ENCODE assay signal across 9 cellular contexts in the genomic region with DNA sequence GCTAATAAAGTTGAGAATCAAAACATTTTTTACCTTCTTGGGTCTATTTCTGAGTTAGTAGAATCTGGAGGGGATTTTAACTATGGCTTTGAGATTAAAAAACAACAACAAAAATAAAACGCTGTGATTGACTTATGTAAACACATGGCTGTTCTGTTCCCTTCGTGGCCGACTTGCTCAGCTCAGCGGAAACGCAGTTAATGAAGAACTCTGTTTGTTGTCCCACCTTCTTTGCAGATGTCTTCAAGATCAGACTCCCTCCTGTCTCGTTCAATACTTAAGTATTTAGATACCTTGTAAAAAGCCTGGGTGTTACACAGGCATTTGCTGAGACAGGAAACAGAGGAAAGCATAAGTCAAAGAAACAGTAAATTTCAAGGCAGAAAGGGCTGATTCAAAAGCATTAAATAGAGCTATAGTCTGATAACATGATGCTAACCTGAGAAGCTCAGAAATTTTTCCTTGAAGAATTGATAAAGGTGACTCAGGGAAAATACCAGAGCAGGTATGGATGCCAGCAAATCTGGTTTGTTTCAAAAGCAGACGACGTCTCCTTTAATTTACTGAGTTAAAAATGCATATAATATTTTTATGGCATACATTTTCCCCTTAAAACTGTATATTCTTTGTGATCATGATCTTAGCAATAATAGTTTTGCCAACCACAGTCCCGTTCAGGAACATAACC. TPM values are rescaled to one million over a fixed set of nuclear protein-coding genes. Genes with fewer than 3 reads are reported as not detected.
DNase-seq lines count a peak whose midpoint lies in the region; ATAC-seq, FAIRE-seq and TF ChIP-seq lines count a peak whose summit lies in the region.
"Had no signal": no experiment of that assay in that cellular context is flagged by ENCODE, and none has a peak within 500 bp of the region (broad histone marks: within the 10 kb centered on the region; RNA-seq: fewer than 3 reads in every experiment).

No MANE protein-coding gene starts in this region.

- POLR2A ChIA-PET in K562 (lab: Yijun Ruan, JAX) = interaction anchor here (1.4 kb wide), 1 partner anchor 9 kb away, joined by 4 read pairs; no protein-coding TSS in a partner anchor

- peak overlapping the region; percentile 60 for H3K27ac Mint-ChIP-seq in neural crest cell (ENCODE audit: unreplicated experiment)

- H3K27ac ChIP-seq in K562 (ENCODE audit: extremely low read depth, low read depth, low read length) = no peak overlapping the region

- no peak overlapping the region for H3K9ac ChIP-seq in K562 (ENCODE audit: insufficient read depth in 1 of 2, low read depth in 2 of 2, low read length in 2 of 2)

- H3K27me3 Mint-ChIP-seq in neural crest cell (ENCODE audit: low read depth) = no peaks in the 10 kb centered on the region

- TF ChIP-seq POLR2A in K562 (conservative IDR thresholded peaks at IDR 0.05) = no peak

- H3K9me1 ChIP-seq in K562 (ENCODE audit: control insufficient read depth, insufficient read depth, low read length) = no peaks in the 10 kb centered on the region

- no peaks in the 10 kb centered on the region for H3K9me3 ChIP-seq in K562 (replicated peaks; ENCODE audit: control insufficient read depth, insufficient read depth, low read depth, low read length)

- TF ChIP-seq RAD21 in K562 (CRISPR knock-in tag; conservative IDR thresholded peaks at IDR 0.05 in 1 of 2, IDR thresholded peaks at IDR 0.05 in 1 of 2) = no peak

- TF ChIP-seq EP300 in K562 (IDR thresholded peaks at IDR 0.05; ENCODE audit: low read length) = no peak

- no peaks in the 10 kb centered on the region for H3K79me2 ChIP-seq in K562 (ENCODE audit: control insufficient read depth, insufficient read depth, low read length)

- 0 out of 2 replicates have a peak overlapping the region, but pooled peaks have one; percentile 45 for H2AFZ ChIP-seq in K562 (ENCODE audit: low read depth, low read length)

- H4K20me1 ChIP-seq in K562 (replicated peaks; ENCODE audit: control insufficient read depth, insufficient read depth, low read length) = no peaks in the 10 kb centered on the region

- in situ Hi-C loops in K562 (cut with MboI) = no loop called here

- FAIRE-seq in K562 (lab: Jason Lieb, UNC) = no peak

- H3K4me3 Mint-ChIP-seq in neural crest cell = peak overlapping the region; percentile 24

- H3K27me3 ChIP-seq in K562 (ENCODE audit: control insufficient read depth in 2 of 2, insufficient read depth in 2 of 2, low read length in 2 of 2) = no peaks in the 10 kb centered on the region

- H3K36me3 Mint-ChIP-seq in neural crest cell (ENCODE audit: low read depth) = no peaks in the 10 kb centered on the region

- no peaks in the 10 kb centered on the region; a peak in 1 of 5 replicates for H3K4me1 ChIP-seq in K562 (replicated peaks in 1 of 2; ENCODE audit: control insufficient read depth in 2 of 2, insufficient read depth in 2 of 2, low read length in 2 of 2)

- no peak overlapping the region for H3K4me2 ChIP-seq in K562 (ENCODE audit: insufficient read depth, low read length)

- CTCF ChIA-PET in K562 (lab: Yijun Ruan, JAX; ENCODE audit: low intra/inter-chr PET ratio) = no interaction called here

- no TSS peak for BruUV-seq in K562 (replicated peaks; lab: Mats Ljungman, UMichigan)

- intact Hi-C loops in K562 (cut with micrococcal nuclease) = no loop called here
- intact Hi-C loops in sciatic nerve (cut with DNase I) = no loop called here

- 57% methylated on average over 9 of the region's 9 CpGs for WGBS in K562 (ENCODE audit: insufficient coverage, low coverage, missing lambda C conversion rate)

- TF ChIP-seq CTCF in GM12865 (IDR thresholded peaks at IDR 0.05; ENCODE audit: insufficient read depth, low read depth, low read length, missing control alignments) = no peak
- no peak for TF ChIP-seq CTCF in K562 (IDR thresholded peaks at IDR 0.05 in 2 of 3, conservative IDR thresholded peaks at IDR 0.05 in 1 of 3; ENCODE audit: insufficient read depth in 2 of 3, low read depth in 1 of 3, low read length in 3 of 3)
- no peak for TF ChIP-seq CTCF in neural crest cell (conservative IDR thresholded peaks at IDR 0.05)

- H3K36me3 ChIP-seq in K562 (ENCODE audit: control insufficient read depth, insufficient read depth, low read length) = no peaks in the 10 kb centered on the region

- peak overlapping the region; percentile 6; the same call in 1 of the 2 replicates for H3K4me3 ChIP-seq in GM12865 (ENCODE audit: low read depth, low read length)
- H3K4me3 ChIP-seq in K562 = no peak overlapping the region

- no peaks in the 10 kb centered on the region for H3K9me3 Mint-ChIP-seq in neural crest cell

- peaks cover 24% of the 10 kb centered on the region for H3K4me1 Mint-ChIP-seq in neural crest cell

- no peak for ATAC-seq in K562
- no peak for ATAC-seq in GM19452 (IDR thresholded peaks at IDR 0.05; ENCODE audit: unreplicated experiment)
- no peak for ATAC-seq in HG02798 (IDR thresholded peaks at IDR 0.05; ENCODE audit: poor library complexity, unreplicated experiment)
- ATAC-seq in sciatic nerve = no peak

- peak; percentile 24 for DNase-seq in GM12865 (ENCODE audit: low read depth)
- DNase-seq in NCI-H1105 treated with DMSO at 0.1 percent for 48 hours (lab: John Stamatoyannopoulos, UW) = peak; percentile 83
- no peak for DNase-seq in K562 (ENCODE audit: extremely low read depth in 1 of 4, low spot score in 3 of 4)
- DNase-seq in neural crest cell (ENCODE audit: low read depth, low spot score) = no peak
- no peak for DNase-seq in NCI-H2196 (lab: John Stamatoyannopoulos, UW; ENCODE audit: unreplicated experiment)
- DNase-seq in sciatic nerve (ENCODE audit: low spot score) = no peak
- DNase-seq: stimulated activated naive CD4-positive, alpha-beta T cell treated with Interleukin-2 at 50 U/mL for 16 hours had no signal

TF ChIP-seq in K562, 482 proteins besides CTCF, POLR2A, EP300 and RAD21 (continues in another document):
- TF ChIP-seq, protein P1, sequence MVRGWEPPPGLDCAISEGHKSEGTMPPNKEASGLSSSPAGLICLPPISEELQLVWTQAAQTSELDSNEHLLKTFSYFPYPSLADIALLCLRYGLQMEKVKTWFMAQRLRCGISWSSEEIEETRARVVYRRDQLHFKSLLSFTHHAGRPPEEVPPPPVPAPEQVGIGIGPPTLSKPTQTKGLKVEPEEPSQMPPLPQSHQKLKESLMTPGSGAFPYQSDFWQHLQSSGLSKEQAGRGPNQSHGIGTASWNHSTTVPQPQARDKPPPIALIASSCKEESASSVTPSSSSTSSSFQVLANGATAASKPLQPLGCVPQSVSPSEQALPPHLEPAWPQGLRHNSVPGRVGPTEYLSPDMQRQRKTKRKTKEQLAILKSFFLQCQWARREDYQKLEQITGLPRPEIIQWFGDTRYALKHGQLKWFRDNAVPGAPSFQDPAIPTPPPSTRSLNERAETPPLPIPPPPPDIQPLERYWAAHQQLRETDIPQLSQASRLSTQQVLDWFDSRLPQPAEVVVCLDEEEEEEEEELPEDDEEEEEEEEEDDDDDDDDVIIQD (CRISPR knock-in tag; IDR thresholded peaks at IDR 0.05) = no peak
- no peak for TF ChIP-seq BACH1 (tag; IDR thresholded peaks at IDR 0.05)
- TF ChIP-seq ZNF146 (CRISPR knock-in tag; IDR thresholded peaks at IDR 0.05; ENCODE audit: unreplicated experiment) = no peak
- no peak for TF ChIP-seq SPI1 (IDR thresholded peaks at IDR 0.05; ENCODE audit: borderline replicate concordance, low read depth, low read length)
- TF ChIP-seq FOXK1 (CRISPR knock-in tag; IDR thresholded peaks at IDR 0.05; ENCODE audit: borderline replicate concordance) = no peak
- TF ChIP-seq PHF20 (IDR thresholded peaks at IDR 0.05; ENCODE audit: partially characterized antibody) = no peak
- TF ChIP-seq RCOR1 (IDR thresholded peaks at IDR 0.05; ENCODE audit: borderline replicate concordance in 1 of 2, low read depth in 2 of 2, low read length in 2 of 2) = no peak

RNA-seq across cellular contexts. Expression of a gene that starts 21.7 kb away (rescaled TPM):
- 12.9 and 30.6 TPM in 2 replicates for total RNA-seq in K562 (2011; cell fraction: chromatin; rRNA removed; ENCODE audit: low replicate concordance)
- total RNA-seq in K562 (2011; cell fraction: nucleolus; rRNA removed) = 9.0 and 10.1 TPM in 2 replicates
- 19.3 and 24.8 TPM in 2 replicates for total RNA-seq in K562 (2011; cell fraction: nucleoplasm; rRNA removed)
- total RNA-seq in K562 (2014; rRNA removed) (4.4 and 6.0 TPM in 2 replicates), K562 (2014; rRNA removed; fragmentation: Illumina TruSeq; extraction: Trizol) (6.6 and 8.4 TPM in 2 replicates), K562 (2015; rRNA removed; fragmentation: Illumina TruSeq; extraction: Trizol) (5.1 and 7.2 TPM in 2 replicates), K562 (2021) (6.5 and 7.0 TPM in 2 replicates), neural crest cell (47.5 and 55.1 TPM in 2 replicates), sciatic nerve (58.3 TPM)
- polyA plus RNA-seq in K562 (2011; rRNA removed) (13.1 and 13.2 TPM in 2 replicates), K562 (2014; fragmentation: Illumina TruSeq; extraction: Trizol) (5.8 and 6.0 TPM in 2 replicates), K562 (2014; fragmentation: Nextera tagmentation; extraction: Ambion mirVana) (1 to 10 TPM; 3.2 to 4.1 TPM), K562 (2014; rRNA removed) (9.0 and 9.1 TPM in 2 replicates)
- 1.5 and 3.1 TPM in 2 replicates for polyA plus RNA-seq in K562 (2011; cell fraction: cytosol; rRNA removed)
- polyA plus RNA-seq in K562 (2011; cell fraction: nucleus; rRNA removed) = 17.6 and 21.5 TPM in 2 replicates
- polyA plus RNA-seq in K562 (2012) = 3.4 and 7.9 TPM in 2 replicates
- polyA minus RNA-seq in K562 (2011; rRNA and poly(A)+ RNA removed) = 11.2 and 13.8 TPM in 2 replicates
- 3.9 and 6.5 TPM in 2 replicates for polyA minus RNA-seq in K562 (2011; cell fraction: cytosol; rRNA and poly(A)+ RNA removed)
- polyA minus RNA-seq in K562 (2011; cell fraction: nucleus; rRNA and poly(A)+ RNA removed) = 15.6 and 24.3 TPM in 2 replicates

RNA-seq across cellular contexts. Expression of a gene that starts 23.2 kb away (rescaled TPM):
- total RNA-seq in K562 (2011; cell fraction: chromatin; rRNA removed; ENCODE audit: low replicate concordance) = 7.9 and 16.1 TPM in 2 replicates
- 5.3 and 5.5 TPM in 2 replicates for total RNA-seq in K562 (2011; cell fraction: nucleolus; rRNA removed)
- 12.7 and 25.0 TPM in 2 replicates for total RNA-seq in K562 (2011; cell fraction: nucleoplasm; rRNA removed)
- total RNA-seq in K562 (2014; rRNA removed) (9.1 and 10.5 TPM in 2 replicates), K562 (2014; rRNA removed; fragmentation: Illumina TruSeq; extraction: Trizol) (30.0 and 30.8 TPM in 2 replicates), K562 (2015; rRNA removed; fragmentation: Illumina TruSeq; extraction: Trizol) (13.4 and 13.9 TPM in 2 replicates), K562 (2021) (38.6 and 40.2 TPM in 2 replicates), neural crest cell (36.2 TPM in 2 replicates), sciatic nerve (86.8 TPM)
- polyA plus RNA-seq in K562 (2011; rRNA removed) (23.9 and 31.0 TPM in 2 replicates), K562 (2014; fragmentation: Illumina TruSeq; extraction: Trizol) (16.2 and 21.7 TPM in 2 replicates), K562 (2014; fragmentation: Nextera tagmentation; extraction: Ambion mirVana) (1 to 10 TPM; 4.4 to 5.0 TPM), K562 (2014; rRNA removed) (10.3 and 13.7 TPM in 2 replicates)
- 2.9 and 5.7 TPM in 2 replicates for polyA plus RNA-seq in K562 (2011; cell fraction: cytosol; rRNA removed)
- 18.0 and 18.7 TPM in 2 replicates for polyA plus RNA-seq in K562 (2011; cell fraction: nucleus; rRNA removed)
- 10.8 and 18.3 TPM in 2 replicates for polyA plus RNA-seq in K562 (2012)
- polyA minus RNA-seq in K562 (2011; rRNA and poly(A)+ RNA removed) = 11.1 and 17.0 TPM in 2 replicates
- 23.2 and 32.7 TPM in 2 replicates for polyA minus RNA-seq in K562 (2011; cell fraction: cytosol; rRNA and poly(A)+ RNA removed)
- polyA minus RNA-seq in K562 (2011; cell fraction: nucleus; rRNA and poly(A)+ RNA removed) = 3.5 and 6.3 TPM in 2 replicates

Comparison
In these comparisons a context has a peak if more than half of its experiments do, and no peak if none do; other contexts are left out.
1. DNase-seq: peak in GM12865 (single experiment) and NCI-H1105 treated with DMSO at 0.1 percent for 48 hours (single experiment); none in K562 (0 of 4), neural crest cell (single experiment), NCI-H2196 (single experiment) and sciatic nerve (single experiment).